In the genomic region with DNA sequence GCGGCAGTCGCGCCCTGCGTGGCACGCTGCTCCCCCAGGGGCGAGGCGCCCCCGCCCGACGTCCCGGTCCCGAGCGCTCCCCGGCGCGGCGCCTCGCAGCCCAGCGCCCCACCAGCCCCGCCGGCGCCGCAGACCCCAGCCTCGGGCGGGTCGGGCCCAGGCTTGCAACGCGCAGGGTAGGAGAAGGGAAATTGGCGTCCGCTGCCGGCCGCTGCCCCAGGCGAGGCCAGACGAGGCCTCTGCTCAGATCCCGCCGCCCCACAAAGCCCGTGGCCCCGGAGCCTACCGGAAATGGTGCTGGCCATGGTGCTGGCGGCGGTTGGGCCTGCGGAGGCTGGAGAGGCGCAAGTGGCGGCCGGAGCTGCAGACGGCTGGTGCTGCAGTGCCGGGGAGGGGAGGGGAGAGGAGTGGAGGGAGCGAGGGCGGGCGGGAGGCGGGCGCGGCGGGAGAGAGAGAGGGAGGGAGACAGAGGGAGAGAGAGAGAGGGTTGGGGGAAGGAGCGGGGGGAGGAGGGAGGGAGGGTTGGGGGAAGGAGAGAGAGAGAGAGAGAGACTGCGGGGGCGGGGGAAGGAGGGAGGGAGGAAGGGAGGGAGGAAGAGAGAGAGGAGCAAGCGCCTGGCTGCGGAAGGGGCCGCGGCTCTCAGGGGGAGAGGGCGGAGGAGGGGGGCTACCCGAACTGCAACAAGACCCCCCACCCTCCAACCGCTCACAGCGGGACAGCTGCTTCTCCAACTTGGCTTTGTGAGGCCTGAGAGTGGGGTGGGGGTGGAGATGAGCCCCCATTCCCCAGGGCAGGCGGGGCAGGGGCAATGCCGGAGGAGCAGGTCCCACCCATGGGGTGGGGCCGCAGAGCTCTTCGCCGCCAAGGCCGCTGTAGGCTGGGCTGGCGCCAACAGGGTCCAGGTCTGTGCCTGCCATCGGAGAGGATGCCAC, we compare ENCODE assay signal across 8 cellular contexts. TPM values are rescaled to one million over a fixed set of nuclear protein-coding genes. Genes with fewer than 3 reads are reported as not detected.
DNase-seq lines count a peak whose midpoint lies in the region; ATAC-seq and TF ChIP-seq lines count a peak whose summit lies in the region.

A gene (minus strand): TSS at position 384 of the 933 bp plus-strand sequence. CDS start 79 bp downstream, at position 305.

- POLR2A ChIA-PET in activated CD4-positive, alpha-beta T cell treated with anti-CD3 and anti-CD28 coated beads, Interleukin-2, amount 10 ng/mL, durations not matched to agents 7 days and 5 days (lab: Charles Lee) = no interaction called here

- DNase-seq in ACHN (peak; percentile 92), HCEC 1CT (peak; percentile 73), NCI-H524 treated with DMSO at 0.1 percent for 48 hours (lab: John Stamatoyannopoulos, UW) (peak; percentile 44), dedifferentiated amniotic fluid mesenchymal stem cell (ENCODE audit: extremely low spot score) (peak; percentile 55), kidney tubule cell (ENCODE audit: low spot score) (peak; percentile 84), spleen (peak; percentile 92)
- DNase-seq in activated CD4-positive, alpha-beta T cell treated with anti-CD3 and anti-CD28 coated beads, Interleukin-2, amount 10 ng/mL, durations not matched to agents 7 days and 5 days = peak; percentile 82

- CTCF ChIA-PET in activated CD4-positive, alpha-beta T cell treated with anti-CD3 and anti-CD28 coated beads, Interleukin-2, amount 10 ng/mL, durations not matched to agents 7 days and 5 days (lab: Charles Lee) = interaction anchor here (0.6 to 4.2 kb wide), 2 partner anchors 11 to 156 kb away, joined by 3 to 16 read pairs; no protein-coding TSS in a partner anchor

- no peak for TF ChIP-seq CTCF in spleen (IDR thresholded peaks at IDR 0.05 in 8 of 11, conservative IDR thresholded peaks at IDR 0.05 in 3 of 11)

- peaks cover 5% of the 10 kb centered on the region for H3K27me3 Mint-ChIP-seq in activated CD4-positive, alpha-beta T cell treated with anti-CD3 and anti-CD28 coated beads, Interleukin-2, amount 10 ng/mL, durations not matched to agents 7 days and 5 days

- 1 to 3% (median 1%) methylated on average over 38 to 71 of the region's 73 CpGs for WGBS in spleen, 5 donors

- H3K4me1 Mint-ChIP-seq in activated CD4-positive, alpha-beta T cell treated with anti-CD3 and anti-CD28 coated beads, Interleukin-2, amount 10 ng/mL, durations not matched to agents 7 days and 5 days = peaks cover 25% of the 10 kb centered on the region

- H3K27ac ChIP-seq in spleen = peak within 1 kb of the TSS; percentile 4 to 82 (median 71)

- H3K36me3 ChIP-seq in spleen = no peaks in the 10 kb centered on the region

- peaks cover 13 to 58% (median 47%) of the 10 kb centered on the region in 6 donors for H3K4me1 ChIP-seq in spleen

- peak within 1 kb of the TSS; percentile 70 for H3K27ac Mint-ChIP-seq in activated CD4-positive, alpha-beta T cell treated with anti-CD3 and anti-CD28 coated beads, Interleukin-2, amount 10 ng/mL, durations not matched to agents 7 days and 5 days

- no peaks in the 10 kb centered on the region for H3K36me3 Mint-ChIP-seq in activated CD4-positive, alpha-beta T cell treated with anti-CD3 and anti-CD28 coated beads, Interleukin-2, amount 10 ng/mL, durations not matched to agents 7 days and 5 days (ENCODE audit: low read depth)

- peaks cover 0 to 46% (median 13%) of the 10 kb centered on the region in 7 donors for H3K27me3 ChIP-seq in spleen (replicated peaks in 1 of 7)

- intact Hi-C loops in spleen (cut with DNase I; ENCODE audit: low total_unique reads) = loop anchor here (10.0 kb wide), 1 partner anchor 119 kb away; a partner anchor contains a TSS

- no peaks in the 10 kb centered on the region for H3K9me3 ChIP-seq in spleen

- TF ChIP-seq POLR2A in spleen (IDR thresholded peaks at IDR 0.05) = no peak

- peak within 1 kb of the TSS; percentile 71 for H3K4me3 Mint-ChIP-seq in activated CD4-positive, alpha-beta T cell treated with anti-CD3 and anti-CD28 coated beads, Interleukin-2, amount 10 ng/mL, durations not matched to agents 7 days and 5 days

- no peaks in the 10 kb centered on the region for H3K9me3 Mint-ChIP-seq in activated CD4-positive, alpha-beta T cell treated with anti-CD3 and anti-CD28 coated beads, Interleukin-2, amount 10 ng/mL, durations not matched to agents 7 days and 5 days

- peak within 1 kb of the TSS; percentile 35 to 78 (median 61) for H3K4me3 ChIP-seq in spleen

- in situ Hi-C loops in ACHN (cut with HindIII; ENCODE audit: low pct_ligation_motif_present, low pct_unique_long_range_greater_than_20kb, low sequenced_read_pairs) = no loop called here

- ATAC-seq in HG02678 (IDR thresholded peaks at IDR 0.05; ENCODE audit: unreplicated experiment) = no peak

RNA-seq across cellular contexts. Expression of the gene that starts here (rescaled TPM):
- 10 to 100 TPM; 49.4 to 54.4 TPM for total RNA-seq in activated CD4-positive, alpha-beta T cell treated with anti-CD3 and anti-CD28 coated beads, Interleukin-2, amount 10 ng/mL, durations not matched to agents 7 days and 5 days
- total RNA-seq in spleen = 10 to 100 TPM; 16.1 to 57.0 (median 44.0) TPM
- 10 to 100 TPM; 21.2 to 38.9 (median 24.6) TPM for polyA plus RNA-seq in spleen
